15 cellular contexts compared by ENCODE assay signal in genomic region chr1:76583237-76583868, GRCh38.
A peak's percentile ranks its signal among the peaks of the same experiment; 100 is the strongest.
DNase-seq lines count a peak whose midpoint lies in the region; ATAC-seq and TF ChIP-seq lines count a peak whose summit lies in the region.
"Had no signal": no experiment of that assay in that cellular context is flagged by ENCODE, and none has a peak within 500 bp of the region (broad histone marks: within the 10 kb centered on the region; RNA-seq: fewer than 3 reads in every experiment).

No MANE protein-coding gene starts in this region.

- no peak overlapping the region for H4K5ac ChIP-seq in H9 (ENCODE audit: insufficient read length, low read depth, low read length)

- H3K14ac ChIP-seq in H9 (ENCODE audit: insufficient read depth, low read length), result no peak overlapping the region

- H3K27ac Mint-ChIP-seq in H9 (peak overlapping the region in 2 of 3 experiments; percentile 59 to 74; a peak in 4 of 7 replicates), endodermal cell (no peak overlapping the region), nephron progenitor cell (peak overlapping the region; percentile 74)

- TF ChIP-seq CTCF in H9 (conservative IDR thresholded peaks at IDR 0.05), result no peak
- no peak for TF ChIP-seq CTCF in endodermal cell (conservative IDR thresholded peaks at IDR 0.05)
- TF ChIP-seq CTCF in nephron progenitor cell (IDR thresholded peaks at IDR 0.05), result no peak
- TF ChIP-seq CTCF in heart right ventricle (IDR thresholded peaks at IDR 0.05), result no peak

- H3K27me3 ChIP-seq in H9 (ENCODE audit: insufficient read depth, low read length) (no peaks in the 10 kb centered on the region), endodermal cell (ENCODE audit: control insufficient read depth, insufficient read depth, low read length, poor library complexity, severe bottlenecking) (no peaks in the 10 kb centered on the region), heart right ventricle (no peaks in the 10 kb centered on the region)

- H3K36me3 Mint-ChIP-seq in H9 (ENCODE audit: insufficient read depth in 1 of 3, low read depth in 3 of 3) (no peaks in the 10 kb centered on the region), endodermal cell (ENCODE audit: low read depth) (no peaks in the 10 kb centered on the region), nephron progenitor cell (ENCODE audit: low read depth) (no peaks in the 10 kb centered on the region)

- H2BK15ac ChIP-seq in H9 (ENCODE audit: low read depth, low read length), result no peak overlapping the region

- no CpG with 5 or more reads among the region's 3 CpGs for WGBS in H9 (ENCODE audit: extremely low coverage, insufficient read length, low lambda C conversion rate)
- 55 to 85% methylated on average over 1 to 3 of the region's 3 CpGs for WGBS in endodermal cell (ENCODE audit: insufficient coverage in 1 of 2, insufficient read length in 1 of 2), 2 experiments
- 92% methylated on average over 3 of the region's 3 CpGs for WGBS in heart right ventricle, 2 donors

- no peak for ATAC-seq in HG02840 (IDR thresholded peaks at IDR 0.05; ENCODE audit: low FRiP score, unreplicated experiment)
- ATAC-seq in heart right ventricle, result no peak
- ATAC-seq in HG03280 (IDR thresholded peaks at IDR 0.05; ENCODE audit: unreplicated experiment), result no peak
- ATAC-seq: Panc1 had no signal

- H3K27ac ChIP-seq in H9 (ENCODE audit: insufficient read length, low read depth, low read length) (no peak overlapping the region), endodermal cell (ENCODE audit: low read depth, low read length) (peak overlapping the region; percentile 29), heart right ventricle (no peak overlapping the region)
- H3K27ac ChIP-seq: HL-60 had no signal

- H3K27me3 Mint-ChIP-seq in H9 (ENCODE audit: low read depth), result no peaks in the 10 kb centered on the region; the same call in 1 of the 2 replicates
- H3K27me3 Mint-ChIP-seq in endodermal cell (ENCODE audit: insufficient read depth), result no peaks in the 10 kb centered on the region
- no peaks in the 10 kb centered on the region for H3K27me3 Mint-ChIP-seq in nephron progenitor cell (ENCODE audit: low read depth, poor library complexity)

- no peak for DNase-seq in H9
- peak; percentile 73 for DNase-seq in NCI-H82 treated with DMSO at 0.1 percent for 48 hours (lab: John Stamatoyannopoulos, UW; ENCODE audit: unreplicated experiment)
- no peak for DNase-seq in endodermal cell
- no peak for DNase-seq in nephron progenitor cell
- DNase-seq in heart right ventricle, result no peak
- DNase-seq: C1 segment of cervical spinal cord, GF-D8, NCI-H1105 treated with DMSO at 0.1 percent for 48 hours, NCI-H1694 treated with DMSO at 0.1 percent for 48 hours, Right ventricle myocardium superior, SK-N-SH had no signal

- H4K20me1 ChIP-seq in H9 (ENCODE audit: control insufficient read depth, insufficient read depth, insufficient read length), result no peaks in the 10 kb centered on the region

- H2BK120ac ChIP-seq in H9 (ENCODE audit: low read depth, low read length, poor library complexity, severe bottlenecking), result no peak overlapping the region

- H2AFZ ChIP-seq in H9 (ENCODE audit: low read length), result no peak overlapping the region

- H2AK5ac ChIP-seq in H9 (ENCODE audit: insufficient read length, low read length), result no peak overlapping the region

- peak overlapping the region; percentile 28 for H3K4me2 ChIP-seq in H9 (ENCODE audit: insufficient read depth, insufficient read length, low read length)
- H3K4me2 ChIP-seq: SK-N-SH had no signal

- no peaks in the 10 kb centered on the region for H3K9me3 Mint-ChIP-seq in H9
- H3K9me3 Mint-ChIP-seq in endodermal cell, result no peaks in the 10 kb centered on the region
- no peaks in the 10 kb centered on the region for H3K9me3 Mint-ChIP-seq in nephron progenitor cell

- H4K8ac ChIP-seq in H9 (replicated peaks; ENCODE audit: insufficient read length, low read depth, low read length), result no peak overlapping the region

- H3K4me3 ChIP-seq in endodermal cell (ENCODE audit: low read length), result no peak overlapping the region
- no peak overlapping the region for H3K4me3 ChIP-seq in heart right ventricle

- H3K56ac ChIP-seq in H9 (ENCODE audit: insufficient read length, low read depth, low read length), result no peak overlapping the region

- no peak overlapping the region for H3T11ph ChIP-seq in H9 (ENCODE audit: low read length)

- H3K4ac ChIP-seq in H9 (ENCODE audit: low read depth, low read length), result no peak overlapping the region

- H3K79me1 ChIP-seq in H9 (ENCODE audit: insufficient read depth, low read depth, low read length, poor library complexity, severe bottlenecking), result no peaks in the 10 kb centered on the region

- H3K9me3 ChIP-seq in H9 (ENCODE audit: control insufficient read depth, low read depth, low read length) (no peaks in the 10 kb centered on the region), endodermal cell (ENCODE audit: control insufficient read depth, low read length) (no peaks in the 10 kb centered on the region), heart right ventricle (no peaks in the 10 kb centered on the region)
- H3K9me3 ChIP-seq: SK-N-SH had no signal

- intact Hi-C loops in heart right ventricle (cut with DNase I), result no loop called here

- H3K9ac ChIP-seq in H9 (ENCODE audit: extremely low read depth, insufficient read length, low read length) (no peak overlapping the region), endodermal cell (ENCODE audit: extremely low read depth, low read length, poor library complexity, severe bottlenecking) (no peak overlapping the region)
- H3K9ac ChIP-seq: SK-N-SH had no signal

- no peak overlapping the region for H2BK5ac ChIP-seq in H9 (ENCODE audit: insufficient read length, low read length)

- no peak overlapping the region for H3K4me3 Mint-ChIP-seq in H9
- no peak overlapping the region for H3K4me3 Mint-ChIP-seq in endodermal cell
- no peak overlapping the region for H3K4me3 Mint-ChIP-seq in nephron progenitor cell

- H3K18ac ChIP-seq in H9 (ENCODE audit: insufficient read length, low read depth, low read length), result no peak overlapping the region

- peaks cover 2% of the 10 kb centered on the region; the same call in 1 of the 2 replicates for H3K4me1 ChIP-seq in H9 (ENCODE audit: insufficient read depth, low read length)
- no peaks in the 10 kb centered on the region for H3K4me1 ChIP-seq in endodermal cell (ENCODE audit: control insufficient read depth, insufficient read depth, low read length)
- H3K4me1 ChIP-seq in heart right ventricle, result no peaks in the 10 kb centered on the region

- H3K4me1 Mint-ChIP-seq in H9, result peaks cover 36 to 37% of the 10 kb centered on the region in 2 experiments
- no peaks in the 10 kb centered on the region for H3K4me1 Mint-ChIP-seq in endodermal cell
- peaks cover 36% of the 10 kb centered on the region for H3K4me1 Mint-ChIP-seq in nephron progenitor cell

- H2BK20ac ChIP-seq in H9 (ENCODE audit: low read depth, low read length, poor library complexity, severe bottlenecking), result no peak overlapping the region

- no peaks in the 10 kb centered on the region for H3K36me3 ChIP-seq in endodermal cell (ENCODE audit: control insufficient read depth, insufficient read depth, low read length)
- no peaks in the 10 kb centered on the region for H3K36me3 ChIP-seq in heart right ventricle

- H3K23ac ChIP-seq in H9 (ENCODE audit: insufficient read length, low read depth, low read length), result no peak overlapping the region

- no peak overlapping the region for H2BK12ac ChIP-seq in H9 (ENCODE audit: insufficient read length, low read depth, low read length)

- H3K79me2 ChIP-seq in H9 (ENCODE audit: insufficient read depth, low read length), result no peaks in the 10 kb centered on the region

- no peak overlapping the region for H4K91ac ChIP-seq in H9 (ENCODE audit: insufficient read length, low read depth, low read length)

- H3K23me2 ChIP-seq in H9 (ENCODE audit: insufficient read length, low read depth, low read length, poor library complexity, severe bottlenecking), result no peaks in the 10 kb centered on the region
